ENCODE assay signal across 12 cellular contexts in genomic region chr11:119470316-119471266, GRCh38. TPM values are rescaled to one million over a fixed set of nuclear protein-coding genes. Genes with fewer than 3 reads are reported as not detected.
A peak's percentile ranks its signal among the peaks of the same experiment; 100 is the strongest.
DNase-seq lines count a peak whose midpoint lies in the region; ATAC-seq and TF ChIP-seq lines count a peak whose summit lies in the region.
"Had no signal": no experiment of that assay in that cellular context is flagged by ENCODE, and none has a peak within 500 bp of the region (broad histone marks: within the 10 kb centered on the region; RNA-seq: fewer than 3 reads in every experiment).

No MANE protein-coding gene starts in this region.

- H3K4me1 ChIP-seq in right atrium auricular region: peaks cover 0 to 5% of the 10 kb centered on the region in 2 donors
- H3K4me1 ChIP-seq in mesendoderm (ENCODE audit: control insufficient read depth, low read depth, low read length): peaks cover 3% of the 10 kb centered on the region
- H3K4me1 ChIP-seq: thyroid gland had no signal

- H3K4ac ChIP-seq in mesendoderm (ENCODE audit: low read depth, low read length): no peak overlapping the region

- no peak overlapping the region for H3K4me3 Mint-ChIP-seq in chondrocyte (ENCODE audit: unreplicated experiment)
- no peak overlapping the region for H3K4me3 Mint-ChIP-seq in activated T-helper 17 cell treated with anti-CD3 and anti-CD28 coated beads, Interleukin-2, amount 50 U/mL, for 72 hours
- H3K4me3 Mint-ChIP-seq: activated naive CD4-positive, alpha-beta T cell treated with anti-CD3 and anti-CD28 coated beads, Interleukin-2, amount 10 ng/mL, durations not matched to agents 7 days and 5 days had no signal

- no peaks in the 10 kb centered on the region for H3K79me2 ChIP-seq in mesendoderm (ENCODE audit: control insufficient read depth, insufficient read depth, low read length)

- WGBS in mesendoderm (ENCODE audit: extremely low coverage, insufficient coverage, low lambda C conversion rate): no CpG with 5 or more reads among the region's 15 CpGs

- ATAC-seq in left ventricle myocardium superior: no peak
- no peak for ATAC-seq in activated T-helper 17 cell treated with anti-CD3 and anti-CD28 coated beads, Interleukin-2, amount 50 U/mL, for 72 hours (replicated peaks)

- TF ChIP-seq CTCF in right atrium auricular region (IDR thresholded peaks at IDR 0.05) (no peak), chondrocyte (IDR thresholded peaks at IDR 0.05) (no peak)

- no peak overlapping the region for H2BK15ac ChIP-seq in mesendoderm (replicated peaks; ENCODE audit: low read depth)

- H3K9me3 Mint-ChIP-seq in chondrocyte (ENCODE audit: low read depth): peaks cover 21% of the 10 kb centered on the region
- H3K9me3 Mint-ChIP-seq in activated T-helper 17 cell treated with anti-CD3 and anti-CD28 coated beads, Interleukin-2, amount 50 U/mL, for 72 hours: peaks cover 15% of the 10 kb centered on the region

- peak overlapping the region; percentile 42 for H3K9ac ChIP-seq in mesendoderm (ENCODE audit: low read length)

- H2BK120ac ChIP-seq in mesendoderm (ENCODE audit: low read depth, low read length): no peak overlapping the region

- H3K4me1 Mint-ChIP-seq in chondrocyte (ENCODE audit: low read depth): peaks cover 27% of the 10 kb centered on the region
- no peaks in the 10 kb centered on the region for H3K4me1 Mint-ChIP-seq in activated T-helper 17 cell treated with anti-CD3 and anti-CD28 coated beads, Interleukin-2, amount 50 U/mL, for 72 hours
- H3K4me1 Mint-ChIP-seq: activated naive CD4-positive, alpha-beta T cell treated with anti-CD3 and anti-CD28 coated beads, Interleukin-2, amount 10 ng/mL, durations not matched to agents 7 days and 5 days had no signal

- H3K27me3 ChIP-seq in right atrium auricular region: no peaks in the 10 kb centered on the region
- H3K27me3 ChIP-seq in mesendoderm (ENCODE audit: insufficient read depth, low read length, poor library complexity): no peaks in the 10 kb centered on the region
- H3K27me3 ChIP-seq: thyroid gland had no signal

- H3K9me3 ChIP-seq in right atrium auricular region: peaks cover 0 to 27% of the 10 kb centered on the region in 2 donors
- H3K9me3 ChIP-seq: thyroid gland had no signal

- no peak overlapping the region for H3K23ac ChIP-seq in mesendoderm (ENCODE audit: low read length)

- no peak overlapping the region for H3K4me2 ChIP-seq in mesendoderm (ENCODE audit: low read length)

- H3K36me3 Mint-ChIP-seq in chondrocyte (ENCODE audit: low read depth): peaks cover 8% of the 10 kb centered on the region
- H3K36me3 Mint-ChIP-seq in activated T-helper 17 cell treated with anti-CD3 and anti-CD28 coated beads, Interleukin-2, amount 50 U/mL, for 72 hours (ENCODE audit: low read depth): no peaks in the 10 kb centered on the region
- H3K36me3 Mint-ChIP-seq: activated naive CD4-positive, alpha-beta T cell treated with anti-CD3 and anti-CD28 coated beads, Interleukin-2, amount 10 ng/mL, durations not matched to agents 7 days and 5 days had no signal

- H2BK5ac ChIP-seq in mesendoderm (ENCODE audit: low read length): no peak overlapping the region

- H3K4me3 ChIP-seq in right atrium auricular region (no peak overlapping the region), mesendoderm (ENCODE audit: low read length) (no peak overlapping the region)
- H3K4me3 ChIP-seq: thyroid gland had no signal

- H3K27ac ChIP-seq in right atrium auricular region: no peak overlapping the region
- H3K27ac ChIP-seq in mesendoderm (ENCODE audit: low read depth, low read length): no peak overlapping the region
- H3K27ac ChIP-seq: thyroid gland had no signal

- H4K5ac ChIP-seq in mesendoderm (ENCODE audit: low read length): no peak overlapping the region

- no peak overlapping the region for H3K56ac ChIP-seq in mesendoderm (ENCODE audit: low read length)

- no peaks in the 10 kb centered on the region for H3K79me1 ChIP-seq in mesendoderm (ENCODE audit: low read length)

- H3K36me3 ChIP-seq in right atrium auricular region (no peaks in the 10 kb centered on the region), mesendoderm (ENCODE audit: control insufficient read depth, insufficient read depth, low read length) (no peaks in the 10 kb centered on the region)
- H3K36me3 ChIP-seq: thyroid gland had no signal

- intact Hi-C loops in left ventricle myocardium superior (cut with micrococcal nuclease): no loop called here

- peak overlapping the region; percentile 85 for H3K27ac Mint-ChIP-seq in chondrocyte (ENCODE audit: unreplicated experiment)
- no peak overlapping the region for H3K27ac Mint-ChIP-seq in activated T-helper 17 cell treated with anti-CD3 and anti-CD28 coated beads, Interleukin-2, amount 50 U/mL, for 72 hours
- H3K27ac Mint-ChIP-seq: activated naive CD4-positive, alpha-beta T cell treated with anti-CD3 and anti-CD28 coated beads, Interleukin-2, amount 10 ng/mL, durations not matched to agents 7 days and 5 days had no signal

- peak; percentile 54 for DNase-seq in right atrium auricular region (ENCODE audit: low spot score)
- DNase-seq in left ventricle myocardium superior: no peak
- DNase-seq in chondrocyte (ENCODE audit: low spot score): no peak
- no peak for DNase-seq in mesendoderm
- no peak for DNase-seq in erythroblast (lab: John Stamatoyannopoulos, UW)
- DNase-seq in effector CD4-positive, alpha-beta T cell: no peak
- no peak for DNase-seq in effector CD8-positive, alpha-beta T cell (lab: John Stamatoyannopoulos, UW)
- DNase-seq: activated naive CD4-positive, alpha-beta T cell treated with anti-CD3 and anti-CD28 coated beads, Interleukin-2, amount 10 ng/mL, durations not matched to agents 7 days and 5 days; midbrain; NCI-H1092; thyroid gland had no signal

- no peaks in the 10 kb centered on the region for H3K27me3 Mint-ChIP-seq in chondrocyte (ENCODE audit: low read depth)
- peaks cover 52% of the 10 kb centered on the region for H3K27me3 Mint-ChIP-seq in activated T-helper 17 cell treated with anti-CD3 and anti-CD28 coated beads, Interleukin-2, amount 50 U/mL, for 72 hours

- H2AK5ac ChIP-seq in mesendoderm (ENCODE audit: low read length): no peak overlapping the region

- no peak for TF ChIP-seq POLR2A in erythroblast (IDR thresholded peaks at IDR 0.05; ENCODE audit: low read length)

- no peak overlapping the region for H3K18ac ChIP-seq in mesendoderm (ENCODE audit: low read length)

- H4K8ac ChIP-seq in mesendoderm (ENCODE audit: low read depth, low read length): no peak overlapping the region

RNA-seq across cellular contexts. Expression of gene THY1, which starts 47.6 kb away (rescaled TPM):
- 1 to 10 TPM; 2.0 to 7.2 TPM for total RNA-seq in right atrium auricular region
- 1.5 TPM for total RNA-seq in left ventricle myocardium superior
- total RNA-seq in chondrocyte: 198 to 219 TPM (median 215 TPM) in 3 replicates
- 284 TPM for polyA plus RNA-seq in mesendoderm (2013, experiment 1 of 2)
- polyA plus RNA-seq in mesendoderm (2013, experiment 2 of 2): 281 TPM
- total RNA-seq in activated T-helper 17 cell treated with anti-CD3 and anti-CD28 coated beads, Interleukin-2, amount 50 U/mL, for 72 hours: 1 to 10 TPM; 1.1 to 4.7 TPM

Comparison
In these comparisons a context has a peak if more than half of its experiments do, and no peak if none do; other contexts are left out.
1. RNA of gene THY1, which starts 47.6 kb away (total RNA-seq): 198 to 219 TPM in chondrocyte; 2.0 to 7.2 TPM in right atrium auricular region, 1.1 to 4.7 TPM in activated T-helper 17 cell treated with anti-CD3 and anti-CD28 coated beads, Interleukin-2, amount 50 U/mL, for 72 hours and 1.5 TPM in left ventricle myocardium superior (single experiment); every median in the first group is over 10 times any median in the second.